Comparison of ENCODE assay signal across 18 cellular contexts in genomic region chr13:36528105-36528504, GRCh38.
DNase-seq lines count a peak whose midpoint lies in the region; ATAC-seq and TF ChIP-seq lines count a peak whose summit lies in the region.
"Had no signal": no experiment of that assay in that cellular context is flagged by ENCODE, and none has a peak within 500 bp of the region (broad histone marks: within the 10 kb centered on the region; RNA-seq: fewer than 3 reads in every experiment).

No MANE protein-coding gene starts in this region.

- no peak overlapping the region for H3K27ac ChIP-seq in substantia nigra (ENCODE audit: low read depth, low read length, poor library complexity, severe bottlenecking)
- H3K27ac ChIP-seq: 22Rv1; BLaER1 treated with 17β-estradiol and CSF1 and Interleukin-3, amounts not matched to agents 10 nM and 100 nM; GM23248 had no signal

- peak overlapping the region; percentile 50 for H3K27ac Mint-ChIP-seq in progenitor cell of endocrine pancreas
- H3K27ac Mint-ChIP-seq: B cell; CD8-positive, alpha-beta T cell; IgD-negative memory B cell had no signal

- TF ChIP-seq CTCF in progenitor cell of endocrine pancreas (IDR thresholded peaks at IDR 0.05; ENCODE audit: unreplicated experiment), result no peak

- no peak overlapping the region for H3K4me3 Mint-ChIP-seq in progenitor cell of endocrine pancreas (ENCODE audit: low read depth)
- H3K4me3 Mint-ChIP-seq: B cell; CD8-positive, alpha-beta T cell; IgD-negative memory B cell had no signal

- H3K9me3 Mint-ChIP-seq in progenitor cell of endocrine pancreas (ENCODE audit: low read depth), result peaks cover 9% of the 10 kb centered on the region
- H3K9me3 Mint-ChIP-seq: CD8-positive, alpha-beta T cell had no signal

- H3K27me3 Mint-ChIP-seq in progenitor cell of endocrine pancreas, result peaks cover 17% of the 10 kb centered on the region

- H3K36me3 Mint-ChIP-seq in progenitor cell of endocrine pancreas (ENCODE audit: insufficient read depth), result no peaks in the 10 kb centered on the region
- H3K36me3 Mint-ChIP-seq: CD8-positive, alpha-beta T cell; IgD-negative memory B cell had no signal

- DNase-seq in NCI-H146 (lab: John Stamatoyannopoulos, UW) (peak; percentile 37), NCI-H146 treated with DMSO at 0.1 percent for 48 hours (lab: John Stamatoyannopoulos, UW; ENCODE audit: unreplicated experiment) (no peak), DMS53 treated with DMSO at 0.1 percent for 48 hours (lab: John Stamatoyannopoulos, UW; ENCODE audit: unreplicated experiment) (peak; percentile 10), ecto neural progenitor cell (ENCODE audit: low spot score) (peak; percentile 25), progenitor cell of endocrine pancreas (ENCODE audit: low spot score, unreplicated experiment) (no peak), substantia nigra (lab: John Stamatoyannopoulos, UW) (no peak)
- DNase-seq: Calu3; CD8-positive, alpha-beta T cell; DMS79; GDM1; GM23248 had no signal

- H3K4me1 Mint-ChIP-seq in progenitor cell of endocrine pancreas (ENCODE audit: low read depth), result peaks cover 11% of the 10 kb centered on the region
- H3K4me1 Mint-ChIP-seq: B cell, IgD-negative memory B cell had no signal

- ATAC-seq in GM21447 (IDR thresholded peaks at IDR 0.05; ENCODE audit: unreplicated experiment), result no peak
- ATAC-seq in GM19324 (IDR thresholded peaks at IDR 0.05; ENCODE audit: low FRiP score, unreplicated experiment), result no peak
- ATAC-seq: CD8-positive, alpha-beta T cell; HepG2 had no signal

Comparison
In these comparisons a context has a peak if more than half of its experiments do, and no peak if none do; other contexts are left out.
1. DNase-seq: peak in NCI-H146 (single experiment), DMS53 treated with DMSO at 0.1 percent for 48 hours (single experiment) and ecto neural progenitor cell (single experiment); none in NCI-H146 treated with DMSO at 0.1 percent for 48 hours (single experiment), progenitor cell of endocrine pancreas (single experiment) and substantia nigra (0 of 49).